ENCODE assay signal across 7 cellular contexts in genomic region chr3:130059162-130059561, GRCh38. TPM values are rescaled to one million over a fixed set of nuclear protein-coding genes. Genes with fewer than 3 reads are reported as not detected.
"Had no signal": no experiment of that assay in that cellular context is flagged by ENCODE, and none has a peak within 500 bp of the region (broad histone marks: within the 10 kb centered on the region; RNA-seq: fewer than 3 reads in every experiment).

No MANE protein-coding gene starts in this region.

RNA-seq across cellular contexts. Expression of gene ALG1L2, which starts 22.5 kb away (rescaled TPM):
- total RNA-seq: HT1080, LHCN-M2, MCF 10A, PC-3, Right ventricle myocardium inferior, RPMI7951, SJCRH30 had no signal
